9 cellular contexts compared by ENCODE assay signal in the genomic region with DNA sequence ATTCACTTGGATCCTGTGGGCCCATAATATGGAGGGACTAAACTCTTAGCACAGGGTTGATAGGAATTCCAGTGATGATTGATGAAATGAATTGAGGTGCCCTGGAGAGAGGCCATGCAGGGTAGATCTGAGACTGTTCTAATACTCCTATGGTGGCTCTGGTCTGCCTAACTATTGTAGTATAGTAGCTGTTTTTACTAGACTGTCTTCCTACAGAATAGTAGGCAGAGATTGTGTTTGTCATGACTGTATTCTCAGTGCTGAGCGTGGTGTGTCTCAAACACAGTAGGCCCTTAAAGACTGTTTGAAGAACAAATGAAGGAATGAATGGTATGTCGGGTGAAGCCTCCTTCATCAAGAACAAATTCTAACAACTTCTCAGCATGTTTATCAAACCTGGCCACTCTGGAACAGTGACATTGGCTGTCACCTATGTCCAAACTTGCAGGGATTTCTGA.
DNase-seq lines count a peak whose midpoint lies in the region; ATAC-seq and TF ChIP-seq lines count a peak whose summit lies in the region.
"Had no signal": no experiment of that assay in that cellular context is flagged by ENCODE, and none has a peak within 500 bp of the region (broad histone marks: within the 10 kb centered on the region; RNA-seq: fewer than 3 reads in every experiment).

No MANE protein-coding gene starts in this region.

- intact Hi-C loops in heart right ventricle (cut with DNase I) = loop anchor here in 4 of 10 donors (5.0 to 10.0 kb wide), 4 partner anchors 103 to 369 kb away; a partner anchor contains a TSS

- DNase-seq in heart right ventricle (no peak), iPS-NIHi11 (ENCODE audit: low spot score) (no peak), NAMALWA (ENCODE audit: low spot score) (no peak), KBM-7 (no peak), NCI-H2029 treated with DMSO at 0.1 percent for 48 hours (lab: John Stamatoyannopoulos, UW) (no peak)
- no peak for DNase-seq in stimulated activated naive B cell treated with anti-CD40 and anti-IgM and Interleukin-4, amounts not matched to agents 10 μg/mL and 1 μg/mL and 100 μg/mL, for 72 hours

- H3K9me3 ChIP-seq in HUES48 (ENCODE audit: control insufficient read depth, insufficient read depth, low read length) = no peaks in the 10 kb centered on the region
- no peaks in the 10 kb centered on the region for H3K9me3 ChIP-seq in heart right ventricle

- in situ Hi-C loops in KBM-7 (cut with MboI; ENCODE audit: low pct_unique_long_range_greater_than_20kb, low sequenced_read_pairs) = no loop called here

- peak; percentile 15 for ATAC-seq in GM21528 (IDR thresholded peaks at IDR 0.05; ENCODE audit: low FRiP score, unreplicated experiment)
- peak; percentile 2 to 29 (median 19) for ATAC-seq in heart right ventricle
- ATAC-seq in stimulated activated naive B cell treated with anti-CD40 and anti-IgM and Interleukin-4, amounts not matched to agents 10 μg/mL and 1 μg/mL and 100 μg/mL, for 72 hours (replicated peaks) = peak; percentile 15 to 16

- H3K36me3 ChIP-seq in HUES48 (ENCODE audit: control insufficient read depth, insufficient read depth, low read length) (no peaks in the 10 kb centered on the region), heart right ventricle (no peaks in the 10 kb centered on the region)

- 0 out of 2 replicates have a peak overlapping the region, but pooled peaks have one; percentile 5 for H3K4me3 ChIP-seq in HUES48 (ENCODE audit: low read depth, low read length)
- H3K4me3 ChIP-seq in heart right ventricle = no peak overlapping the region

- H3K27me3 ChIP-seq in HUES48 (ENCODE audit: control insufficient read depth, insufficient read depth, low read length) (no peaks in the 10 kb centered on the region), heart right ventricle (no peaks in the 10 kb centered on the region)

- TF ChIP-seq CTCF in heart right ventricle (IDR thresholded peaks at IDR 0.05) = no peak

- peaks cover 7 to 23% of the 10 kb centered on the region in 2 donors for H3K4me1 Mint-ChIP-seq in stimulated activated naive B cell treated with anti-CD40 and anti-IgM and Interleukin-4, amounts not matched to agents 10 μg/mL and 1 μg/mL and 100 μg/mL, for 72 hours

- no peak overlapping the region for H3K27ac Mint-ChIP-seq in stimulated activated naive B cell treated with anti-CD40 and anti-IgM and Interleukin-4, amounts not matched to agents 10 μg/mL and 1 μg/mL and 100 μg/mL, for 72 hours
- H3K27ac Mint-ChIP-seq: activated B cell treated with CpG ODN at 0.5 μM for 24 hours had no signal

- H3K4me3 Mint-ChIP-seq in stimulated activated naive B cell treated with anti-CD40 and anti-IgM and Interleukin-4, amounts not matched to agents 10 μg/mL and 1 μg/mL and 100 μg/mL, for 72 hours = no peak overlapping the region
- H3K4me3 Mint-ChIP-seq: activated B cell treated with CpG ODN at 0.5 μM for 24 hours had no signal

- peaks cover 44% of the 10 kb centered on the region for H3K4me1 ChIP-seq in HUES48 (ENCODE audit: control insufficient read depth, insufficient read depth, low read length)
- H3K4me1 ChIP-seq in heart right ventricle = peaks cover 17 to 44% (median 33%) of the 10 kb centered on the region in 9 donors

- H3K9me3 Mint-ChIP-seq in stimulated activated naive B cell treated with anti-CD40 and anti-IgM and Interleukin-4, amounts not matched to agents 10 μg/mL and 1 μg/mL and 100 μg/mL, for 72 hours = no peaks in the 10 kb centered on the region
- H3K9me3 Mint-ChIP-seq: activated B cell treated with CpG ODN at 0.5 μM for 24 hours had no signal

- H3K27ac ChIP-seq in HUES48 (ENCODE audit: low read depth, low read length) (peak overlapping the region; percentile 88), heart right ventricle (peak overlapping the region; percentile 64 to 91 (median 82))

- no peaks in the 10 kb centered on the region for H3K36me3 Mint-ChIP-seq in stimulated activated naive B cell treated with anti-CD40 and anti-IgM and Interleukin-4, amounts not matched to agents 10 μg/mL and 1 μg/mL and 100 μg/mL, for 72 hours

- no peaks in the 10 kb centered on the region for H3K27me3 Mint-ChIP-seq in stimulated activated naive B cell treated with anti-CD40 and anti-IgM and Interleukin-4, amounts not matched to agents 10 μg/mL and 1 μg/mL and 100 μg/mL, for 72 hours
- H3K27me3 Mint-ChIP-seq: activated B cell treated with CpG ODN at 0.5 μM for 24 hours had no signal

- 60 to 65% methylated on average over 2 of the region's 2 CpGs for WGBS in heart right ventricle, 2 donors

- no peak overlapping the region; the same call in 1 of the 2 replicates for H3K9ac ChIP-seq in HUES48 (ENCODE audit: low read depth, low read length)
